In the genomic region with DNA sequence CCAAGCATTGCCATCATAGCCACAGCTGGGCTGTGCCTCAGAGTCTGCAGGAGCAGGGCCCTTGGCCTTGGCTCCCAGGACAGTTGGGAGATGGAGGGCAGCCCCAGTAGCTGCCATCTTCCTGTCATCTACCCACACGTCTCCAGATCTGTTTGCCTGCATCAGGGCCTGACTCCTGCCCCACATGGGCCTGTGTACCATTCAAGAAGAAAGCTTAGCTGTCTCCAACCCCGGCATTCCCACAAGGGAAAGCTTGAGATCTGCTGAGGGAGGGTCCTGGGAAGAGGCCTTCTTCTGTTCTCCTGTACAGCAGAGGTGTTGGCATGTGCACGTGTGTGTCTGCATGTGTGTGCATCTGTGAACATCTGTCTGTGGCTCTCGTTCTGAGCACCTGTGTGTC, we compare ENCODE assay signal across 19 cellular contexts.
DNase-seq lines count a peak whose midpoint lies in the region; ATAC-seq, FAIRE-seq and TF ChIP-seq lines count a peak whose summit lies in the region.
"Had no signal": no experiment of that assay in that cellular context is flagged by ENCODE, and none has a peak within 500 bp of the region (broad histone marks: within the 10 kb centered on the region; RNA-seq: fewer than 3 reads in every experiment).

No MANE protein-coding gene starts in this region.

- no peaks in the 10 kb centered on the region for H3K9me2 ChIP-seq in PC-9 (ENCODE audit: insufficient read depth)

- BruUV-seq in PC-9 (replicated peaks; lab: Mats Ljungman, UMichigan) = no TSS peak

- peaks cover 3% of the 10 kb centered on the region for H3K36me3 Mint-ChIP-seq in activated naive CD4-positive, alpha-beta T cell treated with anti-CD3 and anti-CD28 coated beads for 36 hours (ENCODE audit: low read depth)
- H3K36me3 Mint-ChIP-seq in activated naive CD4-positive, alpha-beta T cell treated with anti-CD3 and anti-CD28 coated beads, Interleukin-2, amount 50 U/mL, for 72 hours = no peaks in the 10 kb centered on the region
- H3K36me3 Mint-ChIP-seq in activated B cell treated with CpG ODN at 0.5 μM for 24 hours (ENCODE audit: low read depth) = no peaks in the 10 kb centered on the region
- H3K36me3 Mint-ChIP-seq in stimulated activated effector memory CD8-positive, alpha-beta T cell treated with anti-CD3 and anti-CD28 coated beads, Interleukin-12 subunit alpha, Interleukin-12 subunit beta, amount 100 ng/mL, for 72 hours = no peaks in the 10 kb centered on the region
- H3K36me3 Mint-ChIP-seq: neural progenitor cell had no signal

- peaks cover 55% of the 10 kb centered on the region for H3K4me1 Mint-ChIP-seq in activated naive CD4-positive, alpha-beta T cell treated with anti-CD3 and anti-CD28 coated beads for 36 hours (ENCODE audit: low read depth)
- H3K4me1 Mint-ChIP-seq in activated B cell treated with CpG ODN at 0.5 μM for 24 hours = peaks cover 56% of the 10 kb centered on the region
- peaks cover 71% of the 10 kb centered on the region for H3K4me1 Mint-ChIP-seq in stimulated activated effector memory CD8-positive, alpha-beta T cell treated with anti-CD3 and anti-CD28 coated beads, Interleukin-12 subunit alpha, Interleukin-12 subunit beta, amount 100 ng/mL, for 72 hours

- H3K36me3 ChIP-seq in H1 (ENCODE audit: control insufficient read depth in 2 of 4, insufficient read depth in 4 of 4, low read length in 3 of 4) (no peaks in the 10 kb centered on the region), PC-9 (ENCODE audit: low read depth) (no peaks in the 10 kb centered on the region)
- H3K36me3 ChIP-seq: brain microvascular endothelial cell, esophagus squamous epithelium, lower lobe of right lung, neural progenitor cell, right atrium auricular region had no signal

- no peak for TF ChIP-seq EP300 in H1 (IDR thresholded peaks at IDR 0.05; ENCODE audit: borderline replicate concordance in 1 of 2, low read depth in 2 of 2, low read length in 2 of 2)

- H4K91ac ChIP-seq in H1 (replicated peaks; ENCODE audit: insufficient read length, low read length) = no peak overlapping the region

- H3K9me3 ChIP-seq in H1 (ENCODE audit: insufficient read depth in 2 of 2, low read depth in 1 of 2, low read length in 1 of 2) (no peaks in the 10 kb centered on the region), PC-9 (ENCODE audit: insufficient read depth, low read depth) (no peaks in the 10 kb centered on the region)
- H3K9me3 ChIP-seq: esophagus squamous epithelium, lower lobe of right lung, right atrium auricular region had no signal

- H4K20me1 ChIP-seq in H1 (replicated peaks in 1 of 2; ENCODE audit: control insufficient read depth in 1 of 2, insufficient read depth in 2 of 2, low read length in 2 of 2) (no peaks in the 10 kb centered on the region), PC-9 (ENCODE audit: insufficient read depth) (no peaks in the 10 kb centered on the region)

- H2BK120ac ChIP-seq in H1 (replicated peaks; ENCODE audit: low read depth, low read length) = no peak overlapping the region

- peak overlapping the region; percentile 91 for H3K27ac Mint-ChIP-seq in activated naive CD4-positive, alpha-beta T cell treated with anti-CD3 and anti-CD28 coated beads for 36 hours
- H3K27ac Mint-ChIP-seq in activated naive CD4-positive, alpha-beta T cell treated with anti-CD3 and anti-CD28 coated beads, Interleukin-2, amount 50 U/mL, for 72 hours = peak overlapping the region in 1 of 2 donors; percentile 92
- peak overlapping the region; percentile 33 for H3K27ac Mint-ChIP-seq in activated B cell treated with CpG ODN at 0.5 μM for 24 hours
- H3K27ac Mint-ChIP-seq in stimulated activated effector memory CD8-positive, alpha-beta T cell treated with anti-CD3 and anti-CD28 coated beads, Interleukin-12 subunit alpha, Interleukin-12 subunit beta, amount 100 ng/mL, for 72 hours = peak overlapping the region; percentile 97
- H3K27ac Mint-ChIP-seq: neural progenitor cell had no signal

- no peak overlapping the region for H3K14ac ChIP-seq in H1 (ENCODE audit: insufficient read length)

- H3K4me1 ChIP-seq in H1 (replicated peaks in 1 of 4; ENCODE audit: control insufficient read depth in 3 of 4, insufficient read depth in 4 of 4, low read length in 3 of 4) (peaks cover 9 to 14% (median 13%) of the 10 kb centered on the region in 4 experiments; a peak in 6 of 7 replicates), PC-9 (replicated peaks; ENCODE audit: insufficient read depth) (no peaks in the 10 kb centered on the region)

- H2AFZ ChIP-seq in H1 (ENCODE audit: low read length) = no peak overlapping the region
- H2AFZ ChIP-seq in PC-9 = no peak overlapping the region

- FAIRE-seq in H1 (lab: Jason Lieb, UNC) = no peak
- FAIRE-seq: G401.6, GM12891 had no signal

- H2BK15ac ChIP-seq in H1 (ENCODE audit: low read length) = 0 out of 2 replicates have a peak overlapping the region, but pooled peaks have one; percentile 72

- H3K23ac ChIP-seq in H1 (ENCODE audit: insufficient read length) = no peak overlapping the region

- no peak for ATAC-seq in activated naive CD4-positive, alpha-beta T cell treated with anti-CD3 and anti-CD28 coated beads, Interleukin-2, amount 50 U/mL, for 72 hours
- ATAC-seq in activated B cell treated with CpG ODN at 0.5 μM for 24 hours (ENCODE audit: low read depth) = no peak
- ATAC-seq in stimulated activated effector memory CD8-positive, alpha-beta T cell treated with anti-CD3 and anti-CD28 coated beads, Interleukin-12 subunit alpha, Interleukin-12 subunit beta, amount 100 ng/mL, for 72 hours = no peak

- no peaks in the 10 kb centered on the region for H3K27me3 Mint-ChIP-seq in activated naive CD4-positive, alpha-beta T cell treated with anti-CD3 and anti-CD28 coated beads for 36 hours (ENCODE audit: low read depth)
- peaks cover 9% of the 10 kb centered on the region for H3K27me3 Mint-ChIP-seq in activated B cell treated with CpG ODN at 0.5 μM for 24 hours

- H3K4me3 Mint-ChIP-seq in activated naive CD4-positive, alpha-beta T cell treated with anti-CD3 and anti-CD28 coated beads for 36 hours = peak overlapping the region; percentile 85
- no peak overlapping the region for H3K4me3 Mint-ChIP-seq in activated B cell treated with CpG ODN at 0.5 μM for 24 hours
- peak overlapping the region; percentile 85 for H3K4me3 Mint-ChIP-seq in stimulated activated effector memory CD8-positive, alpha-beta T cell treated with anti-CD3 and anti-CD28 coated beads, Interleukin-12 subunit alpha, Interleukin-12 subunit beta, amount 100 ng/mL, for 72 hours
- H3K4me3 Mint-ChIP-seq: neural progenitor cell had no signal

- no peak overlapping the region for H4K5ac ChIP-seq in H1 (ENCODE audit: insufficient read length, low read depth, low read length)

- intact Hi-C loops in activated naive CD4-positive, alpha-beta T cell treated with anti-CD3 and anti-CD28 coated beads for 36 hours (cut with micrococcal nuclease) = loop anchor here (5.0 kb wide), 2 partner anchors 129 to 176 kb away; no protein-coding TSS in a partner anchor
- intact Hi-C loops in activated B cell treated with CpG ODN at 0.5 μM for 24 hours (cut with micrococcal nuclease) (loop anchor here (2.0 to 5.0 kb wide), 2 partner anchors 121 to 225 kb away; a partner anchor contains a TSS), PC-9 (cut with micrococcal nuclease; ENCODE audit: unreplicated experiment) (no loop called here)

- no peak overlapping the region for H3K9ac ChIP-seq in H1 (replicated peaks in 1 of 4; ENCODE audit: extremely low read depth in 1 of 4, low read depth in 3 of 4, low read length in 3 of 4)
- H3K9ac ChIP-seq: neural progenitor cell had no signal

- TF ChIP-seq CTCF in activated B cell treated with CpG ODN at 0.5 μM for 24 hours (IDR thresholded peaks at IDR 0.05) (no peak), H1 (IDR thresholded peaks at IDR 0.05; ENCODE audit: control extremely low read depth in 1 of 3, insufficient read depth in 1 of 3, low read depth in 1 of 3, low read length in 3 of 3) (no peak), PC-9 (conservative IDR thresholded peaks at IDR 0.05) (no peak)

- H2BK12ac ChIP-seq in H1 (ENCODE audit: low read depth, low read length) = peak overlapping the region; percentile 80; the same call in 1 of the 2 replicates

- peaks cover 3% of the 10 kb centered on the region; the same call in 1 of the 2 replicates for H3K23me2 ChIP-seq in H1 (ENCODE audit: low read depth, low read length)

- no peak overlapping the region for H3K56ac ChIP-seq in H1 (replicated peaks; ENCODE audit: insufficient read length, low read depth, low read length)

- DNase-seq in activated naive CD4-positive, alpha-beta T cell treated with anti-CD3 and anti-CD28 coated beads for 36 hours = peak; percentile 20
- DNase-seq in activated naive CD4-positive, alpha-beta T cell treated with anti-CD3 and anti-CD28 coated beads, Interleukin-2, amount 50 U/mL, for 72 hours (ENCODE audit: low spot score in 2 of 2) = no peak
- DNase-seq in activated B cell treated with CpG ODN at 0.5 μM for 24 hours (no peak), H1 (ENCODE audit: low read depth in 1 of 2, low spot score in 2 of 2) (no peak), mucosa of gallbladder (ENCODE audit: low spot score) (no peak), PC-9 (no peak), activated gamma-delta T cell treated with Interleukin-2 at 50 U/mL for 16 hours (no peak)
- DNase-seq in stimulated activated effector memory CD8-positive, alpha-beta T cell treated with anti-CD3 and anti-CD28 coated beads, Interleukin-12 subunit alpha, Interleukin-12 subunit beta, amount 100 ng/mL, for 72 hours (ENCODE audit: low spot score in 2 of 2) = no peak
- DNase-seq: activated CD4-positive, alpha-beta T cell treated with anti-CD3 and anti-CD28 coated beads for 1 hour; activated effector memory CD4-positive, alpha-beta T cell treated with Interleukin-2 at 50 U/mL for 16 hours; brain microvascular endothelial cell; esophagus squamous epithelium; KBM-7; lower lobe of right lung had no signal

- H3K79me1 ChIP-seq in H1 (ENCODE audit: low read depth, low read length) = no peaks in the 10 kb centered on the region

- no peaks in the 10 kb centered on the region; a peak in 3 of 7 replicates for H3K27me3 ChIP-seq in H1 (replicated peaks in 1 of 4; ENCODE audit: control insufficient read depth in 3 of 4, extremely low read depth in 1 of 4, insufficient read depth in 3 of 4, low read length in 3 of 4)
- H3K27me3 ChIP-seq in PC-9 (ENCODE audit: insufficient read depth, low read depth) = peaks cover 54% of the 10 kb centered on the region
- H3K27me3 ChIP-seq: neural progenitor cell had no signal

- CTCF ChIA-PET in activated naive CD4-positive, alpha-beta T cell treated with anti-CD3 and anti-CD28 coated beads for 36 hours (lab: Charles Lee) = interaction anchor here (0.6 to 1.6 kb wide), 4 partner anchors 16 to 95 kb away, joined by 3 to 7 read pairs (median 4); no protein-coding TSS in a partner anchor
- CTCF ChIA-PET in activated B cell treated with CpG ODN at 0.5 μM for 24 hours (lab: Charles Lee) (interaction anchor here (1.9 kb wide), 1 partner anchor 324 kb away, joined by 6 read pairs; no protein-coding TSS in a partner anchor), H1 (lab: Charles Lee; ENCODE audit: partially characterized antibody) (interaction anchor here (0.6 to 5.7 kb wide), 8 partner anchors 11 to 1126 kb away, joined by 4 to 25 read pairs (median 4); no protein-coding TSS in a partner anchor), PC-9 (lab: Charles Lee) (no interaction called here)

- no peak for TF ChIP-seq RAD21 in H1 (IDR thresholded peaks at IDR 0.05 in 1 of 2, conservative IDR thresholded peaks at IDR 0.05 in 1 of 2; ENCODE audit: low read depth in 2 of 2, low read length in 2 of 2)

- POLR2A ChIA-PET in activated B cell treated with CpG ODN at 0.5 μM for 24 hours (lab: Charles Lee) (interaction anchor here (0.6 to 2.1 kb wide), 2 partner anchors 122 to 203 kb away, joined by 3 to 6 read pairs; a partner anchor contains a TSS), H1 (lab: Charles Lee; ENCODE audit: partially characterized antibody) (interaction anchor here (1.1 to 1.3 kb wide), 2 partner anchors 10 to 189 kb away, joined by 3 read pairs; a partner anchor contains a TSS), PC-9 (lab: Charles Lee; ENCODE audit: unreplicated experiment) (no interaction called here)

- TF ChIP-seq POLR2A in H1 (IDR thresholded peaks at IDR 0.05; ENCODE audit: control extremely low read depth in 1 of 2, low read depth in 2 of 2, low read length in 2 of 2) = no peak

- H3K79me2 ChIP-seq in H1 (ENCODE audit: control insufficient read depth in 1 of 2, insufficient read depth in 2 of 2, low read length in 2 of 2) (no peaks in the 10 kb centered on the region), PC-9 (ENCODE audit: low read depth) (no peaks in the 10 kb centered on the region)

- H3K18ac ChIP-seq in H1 (ENCODE audit: extremely low read depth, low read length) = 0 out of 2 replicates have a peak overlapping the region, but pooled peaks have one; percentile 56

- H2BK5ac ChIP-seq in H1 (ENCODE audit: low read depth, low read length) = peak overlapping the region; percentile 66; the same call in 1 of the 2 replicates

- no peak overlapping the region for H3K4me2 ChIP-seq in H1 (ENCODE audit: insufficient read depth in 1 of 2, low read depth in 2 of 2, low read length in 2 of 2)
- H3K4me2 ChIP-seq in PC-9 = no peak overlapping the region

- H4K8ac ChIP-seq in H1 (ENCODE audit: extremely low read depth, insufficient read depth, low read length) = no peak overlapping the region

- H3K4ac ChIP-seq in H1 (replicated peaks; ENCODE audit: insufficient read length, low read depth, low read length) = no peak overlapping the region

- H3F3A ChIP-seq in PC-9 (ENCODE audit: insufficient read depth, low read depth) = no peaks in the 10 kb centered on the region

- no peaks in the 10 kb centered on the region for H3K9me3 Mint-ChIP-seq in activated naive CD4-positive, alpha-beta T cell treated with anti-CD3 and anti-CD28 coated beads for 36 hours
- no peaks in the 10 kb centered on the region for H3K9me3 Mint-ChIP-seq in activated naive CD4-positive, alpha-beta T cell treated with anti-CD3 and anti-CD28 coated beads, Interleukin-2, amount 50 U/mL, for 72 hours
- peaks cover 2% of the 10 kb centered on the region for H3K9me3 Mint-ChIP-seq in activated B cell treated with CpG ODN at 0.5 μM for 24 hours
- H3K9me3 Mint-ChIP-seq in stimulated activated effector memory CD8-positive, alpha-beta T cell treated with anti-CD3 and anti-CD28 coated beads, Interleukin-12 subunit alpha, Interleukin-12 subunit beta, amount 100 ng/mL, for 72 hours = no peaks in the 10 kb centered on the region
- H3K9me3 Mint-ChIP-seq: neural progenitor cell had no signal

- H3K27ac ChIP-seq in H1 (ENCODE audit: low read depth, low read length) (no peak overlapping the region), PC-9 (no peak overlapping the region)
- H3K27ac ChIP-seq: brain microvascular endothelial cell, HL-60, neural progenitor cell, right atrium auricular region had no signal

- WGBS in H1 (ENCODE audit: extremely low coverage in 1 of 2, insufficient coverage in 1 of 2, insufficient read length in 1 of 2, insufficient replicate concordance in 2 of 2, low coverage in 1 of 2, low lambda C conversion rate in 2 of 2, missing lambda C conversion rate in 1 of 2), 2 experiments = 85% methylated on average over 4 of the region's 4 CpGs; no CpG with 5 or more reads in 1 of the 2 experiments

- H2AK5ac ChIP-seq in H1 (ENCODE audit: low read depth, low read length) = peak overlapping the region; percentile 10; the same call in 1 of the 2 replicates

- no peak overlapping the region for H3K4me3 ChIP-seq in H1 (ENCODE audit: extremely low read depth in 1 of 4, insufficient read depth in 2 of 4, low read depth in 3 of 4, low read length in 4 of 4)
- H3K4me3 ChIP-seq in PC-9 = no peak overlapping the region
- H3K4me3 ChIP-seq: neural progenitor cell, right atrium auricular region had no signal

- 0 out of 2 replicates have a peak overlapping the region, but pooled peaks have one; percentile 86 for H2BK20ac ChIP-seq in H1 (ENCODE audit: low read length)
